35 cellular contexts compared by ENCODE assay signal in the genomic region with DNA sequence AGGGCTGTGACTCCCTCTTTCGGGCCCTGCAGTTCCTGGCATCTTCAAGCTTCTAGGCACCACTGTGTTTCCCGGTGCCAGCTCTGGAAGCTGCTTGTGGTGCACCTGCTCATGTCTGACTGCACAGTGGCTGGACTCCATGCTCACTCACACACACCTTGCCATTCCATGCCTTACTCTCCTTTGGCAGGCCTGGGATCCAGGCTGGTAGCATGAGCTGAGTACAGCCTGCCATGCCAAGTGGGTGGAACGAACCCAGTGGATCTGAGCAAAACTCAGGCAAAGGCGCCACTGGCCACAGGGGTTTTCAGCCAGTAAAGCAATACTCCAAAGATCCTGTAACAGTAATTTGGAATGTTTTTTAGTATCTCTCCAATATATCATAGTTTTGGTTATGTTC.
"Had no signal": no experiment of that assay in that cellular context is flagged by ENCODE, and none has a peak within 500 bp of the region (broad histone marks: within the 10 kb centered on the region; RNA-seq: fewer than 3 reads in every experiment).

No MANE protein-coding gene starts in this region.

- H3K4me3 ChIP-seq: adrenal gland, ascending aorta, cardiac muscle cell had no signal

- H3K27ac Mint-ChIP-seq: activated B cell treated with CpG ODN at 0.5 μM for 24 hours; activated CD4-positive, alpha-beta memory T cell treated with anti-CD3 and anti-CD28 coated beads for 36 hours; activated CD4-positive, alpha-beta T cell treated with anti-CD3 and anti-CD28 coated beads, Interleukin-2, amount 10 ng/mL, durations not matched to agents 24 days and 14 days; activated CD8-positive, alpha-beta T cell treated with anti-CD3 and anti-CD28 coated beads for 36 hours; activated naive CD4-positive, alpha-beta T cell treated with anti-CD3 and anti-CD28 coated beads for 36 hours; activated naive CD4-positive, alpha-beta T cell treated with anti-CD3 and anti-CD28 coated beads, Interleukin-2, amount 50 U/mL, for 72 hours; activated naive CD8-positive, alpha-beta T cell treated with anti-CD3 and anti-CD28 coated beads for 36 hours; activated T-cell treated with anti-CD3 and anti-CD28 coated beads, Interleukin-2, amount 50 U/mL, for 72 hours; activated T-helper 1 cell treated with anti-CD3 and anti-CD28 coated beads, Interleukin-12 subunit alpha, Interleukin-12 subunit beta, Interleukin-2, Interleukin-4 antibody, amounts not matched to agents 30 ng/mL and 10 ng/mL and 1 ng/mL, durations not matched to agents 14 hours and 24 hours and 36 hours; activated T-helper 17 cell treated with anti-CD3 and anti-CD28 coated beads, Interleukin-2, amount 50 U/mL, for 72 hours; brain; T-helper 1 cell treated with Interleukin-12 subunit alpha and Interleukin-12 subunit beta and Interleukin-4 antibody, amounts not matched to agents 30 μg/mL and 1 μg/mL, for 36 hours; T-helper 2 cell treated with Interferon-gamma antibody and Interleukin-4, amounts not matched to agents 5 μg/mL and 100 μg/mL, for 36 hours had no signal

- H3K27me3 ChIP-seq: adrenal gland, ascending aorta, cardiac muscle cell had no signal

- H3K36me3 Mint-ChIP-seq: activated CD4-positive, alpha-beta memory T cell treated with anti-CD3 and anti-CD28 coated beads for 36 hours; activated naive CD4-positive, alpha-beta T cell treated with anti-CD3 and anti-CD28 coated beads, Interleukin-2, amount 50 U/mL, for 72 hours; activated naive CD8-positive, alpha-beta T cell treated with anti-CD3 and anti-CD28 coated beads for 36 hours; brain had no signal

- DNase-seq: activated B cell treated with CpG ODN at 0.5 μM for 24 hours; activated CD4-positive, alpha-beta memory T cell treated with anti-CD3 and anti-CD28 coated beads for 36 hours; activated CD4-positive, alpha-beta T cell treated with anti-CD3 and anti-CD28 coated beads for 4 hours; activated CD4-positive, alpha-beta T cell treated with anti-CD3 and anti-CD28 coated beads, Interleukin-2, amount 10 ng/mL, durations not matched to agents 24 days and 14 days; activated CD4-positive, alpha-beta T cell treated with anti-CD3 and anti-CD28 coated beads, Interleukin-2, amount 50 U/mL, for 1 hour; activated CD4-positive, alpha-beta T cell treated with anti-CD3 and anti-CD28 coated beads, Interleukin-2, amount 50 U/mL, for 4 hours; activated CD4-positive, CD25-positive, alpha-beta regulatory T cell treated with anti-CD3 and anti-CD28 coated beads, Interleukin-2, amount 50 U/mL, for 72 hours; activated CD8-positive, alpha-beta memory T cell treated with anti-CD3 and anti-CD28 coated beads, Interleukin-2, amount 50 U/mL, for 4 hours; activated CD8-positive, alpha-beta T cell treated with anti-CD3 and anti-CD28 coated beads for 36 hours; activated effector memory CD4-positive, alpha-beta T cell treated with anti-CD3 and anti-CD28 coated beads, Interleukin-2, amount 50 U/mL, for 16 hours; activated gamma-delta T cell treated with Interleukin-2 at 50 U/mL for 16 hours; activated naive CD4-positive, alpha-beta T cell; activated naive CD4-positive, alpha-beta T cell treated with anti-CD3 and anti-CD28 coated beads for 36 hours; activated naive CD4-positive, alpha-beta T cell treated with anti-CD3 and anti-CD28 coated beads, Interleukin-2, amount 50 U/mL, for 16 hours; activated naive CD8-positive, alpha-beta T cell treated with anti-CD3 and anti-CD28 coated beads for 36 hours; activated T-cell treated with anti-CD3 and anti-CD28 coated beads for 4 hours; activated T-cell treated with anti-CD3 and anti-CD28 coated beads, Interleukin-2, amount 50 U/mL, for 1 hour; activated T-cell treated with anti-CD3 and anti-CD28 coated beads, Interleukin-2, amount 50 U/mL, for 4 hours; activated T-cell treated with anti-CD3 and anti-CD28 coated beads, Interleukin-2, amount 50 U/mL, for 72 hours; adrenal gland; amniotic stem cell; caudate nucleus; T-helper 1 cell; T-helper 2 cell; T-helper 9 cell had no signal

- H3K27me3 Mint-ChIP-seq: activated B cell treated with CpG ODN at 0.5 μM for 24 hours; activated CD4-positive, alpha-beta memory T cell treated with anti-CD3 and anti-CD28 coated beads for 36 hours; activated CD4-positive, alpha-beta T cell treated with anti-CD3 and anti-CD28 coated beads, Interleukin-2, amount 10 ng/mL, durations not matched to agents 24 days and 14 days; activated CD8-positive, alpha-beta T cell treated with anti-CD3 and anti-CD28 coated beads for 36 hours; activated naive CD8-positive, alpha-beta T cell treated with anti-CD3 and anti-CD28 coated beads for 36 hours; activated T-helper 17 cell treated with anti-CD3 and anti-CD28 coated beads, Interleukin-2, amount 50 U/mL, for 72 hours; brain; central memory CD8-positive, alpha-beta T cell had no signal

- H3K9me3 ChIP-seq: adrenal gland, ascending aorta had no signal

- H3K36me3 ChIP-seq: adrenal gland, ascending aorta, cardiac muscle cell had no signal

- H3K4me1 ChIP-seq: adrenal gland, ascending aorta had no signal

- ATAC-seq: activated CD8-positive, alpha-beta T cell treated with anti-CD3 and anti-CD28 coated beads for 36 hours; activated naive CD4-positive, alpha-beta T cell treated with anti-CD3 and anti-CD28 coated beads, Interleukin-2, amount 50 U/mL, for 72 hours; activated T-cell treated with anti-CD3 and anti-CD28 coated beads, Interleukin-2, amount 50 U/mL, for 4 hours; activated T-cell treated with anti-CD3 and anti-CD28 coated beads, Interleukin-2, amount 50 U/mL, for 72 hours; activated T-helper 17 cell treated with anti-CD3 and anti-CD28 coated beads, Interleukin-2, amount 50 U/mL, for 72 hours had no signal

- H3K4me3 Mint-ChIP-seq: activated B cell treated with CpG ODN at 0.5 μM for 24 hours; activated CD4-positive, alpha-beta memory T cell treated with anti-CD3 and anti-CD28 coated beads for 36 hours; activated CD4-positive, alpha-beta T cell treated with anti-CD3 and anti-CD28 coated beads, Interleukin-2, amount 10 ng/mL, durations not matched to agents 24 days and 14 days; activated CD8-positive, alpha-beta T cell treated with anti-CD3 and anti-CD28 coated beads for 36 hours; activated naive CD4-positive, alpha-beta T cell treated with anti-CD3 and anti-CD28 coated beads for 36 hours; activated naive CD8-positive, alpha-beta T cell treated with anti-CD3 and anti-CD28 coated beads for 36 hours; activated T-cell treated with anti-CD3 and anti-CD28 coated beads, Interleukin-2, amount 50 U/mL, for 4 hours; activated T-cell treated with anti-CD3 and anti-CD28 coated beads, Interleukin-2, amount 50 U/mL, for 72 hours; activated T-helper 1 cell treated with anti-CD3 and anti-CD28 coated beads, Interleukin-12 subunit alpha, Interleukin-12 subunit beta, Interleukin-2, Interleukin-4 antibody, amounts not matched to agents 30 ng/mL and 10 ng/mL and 1 ng/mL, durations not matched to agents 14 hours and 24 hours and 36 hours; activated T-helper 17 cell treated with anti-CD3 and anti-CD28 coated beads, Interleukin-2, amount 50 U/mL, for 72 hours; brain; central memory CD8-positive, alpha-beta T cell; T-helper 1 cell treated with Interleukin-12 subunit alpha and Interleukin-12 subunit beta and Interleukin-4 antibody, amounts not matched to agents 30 μg/mL and 1 μg/mL, for 36 hours; T-helper 2 cell treated with Interferon-gamma antibody and Interleukin-4, amounts not matched to agents 5 μg/mL and 100 μg/mL, for 36 hours had no signal

- H3K9me3 Mint-ChIP-seq: activated CD4-positive, alpha-beta memory T cell treated with anti-CD3 and anti-CD28 coated beads for 36 hours; activated CD4-positive, alpha-beta T cell treated with anti-CD3 and anti-CD28 coated beads, Interleukin-2, amount 10 ng/mL, durations not matched to agents 24 days and 14 days; activated CD8-positive, alpha-beta T cell treated with anti-CD3 and anti-CD28 coated beads for 36 hours; activated naive CD8-positive, alpha-beta T cell treated with anti-CD3 and anti-CD28 coated beads for 36 hours; activated T-cell treated with anti-CD3 and anti-CD28 coated beads, Interleukin-2, amount 50 U/mL, for 72 hours; activated T-helper 1 cell treated with anti-CD3 and anti-CD28 coated beads, Interleukin-12 subunit alpha, Interleukin-12 subunit beta, Interleukin-2, Interleukin-4 antibody, amounts not matched to agents 30 ng/mL and 10 ng/mL and 1 ng/mL, durations not matched to agents 14 hours and 24 hours and 36 hours; activated T-helper 17 cell treated with anti-CD3 and anti-CD28 coated beads, Interleukin-2, amount 50 U/mL, for 72 hours; brain; T-helper 1 cell treated with Interleukin-12 subunit alpha and Interleukin-12 subunit beta and Interleukin-4 antibody, amounts not matched to agents 30 μg/mL and 1 μg/mL, for 36 hours; T-helper 2 cell treated with Interferon-gamma antibody and Interleukin-4, amounts not matched to agents 5 μg/mL and 100 μg/mL, for 36 hours had no signal

- H3K27ac ChIP-seq: adrenal gland, ascending aorta, cardiac muscle cell, VCaP had no signal

- H3K4me1 Mint-ChIP-seq: activated B cell treated with CpG ODN at 0.5 μM for 24 hours; activated CD4-positive, alpha-beta T cell treated with anti-CD3 and anti-CD28 coated beads, Interleukin-2, amount 10 ng/mL, durations not matched to agents 24 days and 14 days; activated naive CD8-positive, alpha-beta T cell treated with anti-CD3 and anti-CD28 coated beads for 36 hours; activated T-helper 17 cell treated with anti-CD3 and anti-CD28 coated beads, Interleukin-2, amount 50 U/mL, for 72 hours; brain; central memory CD8-positive, alpha-beta T cell had no signal
